Comparison of ENCODE assay signal across 7 cellular contexts in the genomic region with DNA sequence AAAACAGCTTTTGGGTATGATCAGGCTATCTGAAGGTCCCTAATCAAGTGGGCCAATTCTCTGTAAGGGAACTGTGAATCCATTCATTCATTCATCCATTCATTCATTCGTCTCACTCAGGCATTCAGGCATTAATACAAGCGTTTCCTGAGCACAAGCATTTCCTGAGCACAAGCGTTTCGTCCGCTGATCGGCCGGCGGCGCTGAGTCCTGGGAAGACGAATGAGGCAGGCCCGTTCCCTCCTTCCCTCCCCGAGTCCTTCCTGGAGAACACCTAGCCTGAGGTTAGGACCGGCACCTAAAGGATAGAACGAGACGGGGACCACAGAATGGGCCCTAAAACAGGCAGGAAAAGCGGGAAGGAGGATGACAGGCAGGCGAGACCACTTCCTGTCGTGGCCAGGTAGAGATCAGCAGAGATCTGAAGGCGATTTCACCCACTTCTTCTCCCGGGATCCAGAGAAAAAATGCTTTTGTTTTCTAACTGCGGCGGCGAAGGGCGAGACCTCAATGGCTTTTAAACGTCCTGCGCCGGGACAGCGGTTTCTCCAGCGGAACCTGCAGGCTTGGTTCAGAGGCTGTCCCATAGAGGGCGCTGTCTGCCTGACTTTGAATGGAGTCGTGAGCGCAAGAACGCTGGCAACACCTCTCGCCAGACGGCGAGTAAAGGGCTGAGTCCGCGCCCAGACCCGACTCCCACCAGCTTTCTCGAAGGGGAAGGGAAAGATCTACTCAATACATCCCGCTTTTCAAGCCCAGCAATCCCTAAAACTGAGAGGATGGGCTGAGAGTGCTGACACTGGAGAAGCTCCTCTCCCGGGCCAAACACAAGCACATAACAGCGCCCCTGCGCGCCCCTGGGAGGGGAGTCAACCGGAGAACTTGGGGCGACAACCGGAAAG. TPM values are rescaled to one million over a fixed set of nuclear protein-coding genes. Genes with fewer than 3 reads are reported as not detected.
DNase-seq lines count a peak whose midpoint lies in the region; ATAC-seq and TF ChIP-seq lines count a peak whose summit lies in the region.

No MANE protein-coding gene starts in this region.

- no peak overlapping the region for H2BK120ac ChIP-seq in neuronal stem cell (ENCODE audit: low read depth, low read length)

- H3K27ac ChIP-seq in HL-60 (replicated peaks) (no peak overlapping the region), Panc1 (ENCODE audit: low read length) (0 out of 2 replicates have a peak overlapping the region, but pooled peaks have one; percentile 17), foreskin keratinocyte (no peak overlapping the region), neuronal stem cell (replicated peaks; ENCODE audit: low read length) (no peak overlapping the region)

- peaks cover 11% of the 10 kb centered on the region; the same call in 1 of the 2 replicates for H3K4me1 ChIP-seq in Panc1 (ENCODE audit: control insufficient read depth, insufficient read depth, low read length)
- no peaks in the 10 kb centered on the region for H3K4me1 ChIP-seq in foreskin keratinocyte
- H3K4me1 ChIP-seq in neuronal stem cell (ENCODE audit: control insufficient read depth in 2 of 2, insufficient read depth in 1 of 2, low read depth in 1 of 2, low read length in 2 of 2): peaks cover 5 to 10% of the 10 kb centered on the region in 2 donors

- H2BK5ac ChIP-seq in neuronal stem cell (ENCODE audit: low read length): no peak overlapping the region

- DNase-seq in HL-60 (ENCODE audit: low read depth in 1 of 2, low spot score in 1 of 2): peak; percentile 68 to 85
- DNase-seq in Panc1 (ENCODE audit: low read depth, low spot score): peak; percentile 71
- peak in 1 of 2 donors; percentile 50 for DNase-seq in foreskin keratinocyte
- peak; percentile 93 for DNase-seq in neuronal stem cell (ENCODE audit: low spot score)
- peak; percentile 83 to 88 for DNase-seq in stimulated activated naive CD8-positive, alpha-beta T cell treated with anti-CD3 and anti-CD28 coated beads, Interleukin-15, amount 100 ng/mL, for 72 hours

- no peaks in the 10 kb centered on the region for H3K9me3 Mint-ChIP-seq in activated T-helper 17 cell treated with anti-CD3 and anti-CD28 coated beads, Interleukin-2, amount 50 U/mL, for 72 hours
- H3K9me3 Mint-ChIP-seq in stimulated activated naive CD8-positive, alpha-beta T cell treated with anti-CD3 and anti-CD28 coated beads, Interleukin-15, amount 100 ng/mL, for 72 hours: no peaks in the 10 kb centered on the region

- no peak overlapping the region for H4K8ac ChIP-seq in neuronal stem cell (ENCODE audit: low read depth, low read length)

- POLR2A ChIA-PET in Panc1 (lab: Charles Lee): interaction anchor here (1.1 kb wide), 1 partner anchor 21 kb away, joined by 3 read pairs; a partner anchor contains a TSS

- H3K9me3 ChIP-seq in Panc1 (ENCODE audit: control insufficient read depth, insufficient read depth, low read depth, low read length) (no peaks in the 10 kb centered on the region), neuronal stem cell (replicated peaks in 1 of 2; ENCODE audit: control insufficient read depth in 2 of 2, insufficient read depth in 1 of 2, low read depth in 1 of 2, low read length in 2 of 2) (peaks cover 0 to 3% of the 10 kb centered on the region in 2 donors)

- peaks cover 6% of the 10 kb centered on the region for H3K36me3 Mint-ChIP-seq in activated T-helper 17 cell treated with anti-CD3 and anti-CD28 coated beads, Interleukin-2, amount 50 U/mL, for 72 hours (ENCODE audit: low read depth)

- peak overlapping the region; percentile 52 for H3K4me2 ChIP-seq in neuronal stem cell (ENCODE audit: insufficient read depth, low read length, poor library complexity, severe bottlenecking)

- H3K4me3 ChIP-seq in HL-60 (replicated peaks; ENCODE audit: insufficient read depth, low read length): peak overlapping the region; percentile 15; the same call in 1 of the 2 replicates
- peak overlapping the region; percentile 34 to 41 for H3K4me3 ChIP-seq in Panc1 (ENCODE audit: low read depth in 2 of 2, low read length in 2 of 2)
- H3K4me3 ChIP-seq in neuronal stem cell (ENCODE audit: low read length in 2 of 2): peak overlapping the region; percentile 9 to 20

- peak overlapping the region; percentile 67 for H3K4me3 Mint-ChIP-seq in activated T-helper 17 cell treated with anti-CD3 and anti-CD28 coated beads, Interleukin-2, amount 50 U/mL, for 72 hours
- H3K4me3 Mint-ChIP-seq in stimulated activated naive CD8-positive, alpha-beta T cell treated with anti-CD3 and anti-CD28 coated beads, Interleukin-15, amount 100 ng/mL, for 72 hours: peak overlapping the region; percentile 75 to 77

- intact Hi-C loops in Panc1 (cut with micrococcal nuclease; ENCODE audit: unreplicated experiment): loop anchor here (1.0 to 2.0 kb wide), 3 partner anchors 90 to 426 kb away; no protein-coding TSS in a partner anchor

- H3K18ac ChIP-seq in neuronal stem cell (ENCODE audit: low read length): peak overlapping the region; percentile 67

- H2AK5ac ChIP-seq in neuronal stem cell (ENCODE audit: low read depth, low read length): no peak overlapping the region

- H3K79me1 ChIP-seq in neuronal stem cell (ENCODE audit: low read depth, low read length): no peaks in the 10 kb centered on the region

- H3K4ac ChIP-seq in neuronal stem cell (ENCODE audit: low read length): no peak overlapping the region

- no peak overlapping the region for H2BK15ac ChIP-seq in neuronal stem cell (ENCODE audit: low read length)

- H2AFZ ChIP-seq in neuronal stem cell (ENCODE audit: low read length): peak overlapping the region; percentile 87

- H3K23ac ChIP-seq in neuronal stem cell (ENCODE audit: low read depth, low read length, poor library complexity): no peak overlapping the region

- ATAC-seq in Panc1 (peak; percentile 82), foreskin keratinocyte (peak; percentile 74)
- peak; percentile 83 for ATAC-seq in activated T-helper 17 cell treated with anti-CD3 and anti-CD28 coated beads, Interleukin-2, amount 50 U/mL, for 72 hours (replicated peaks)
- peak; percentile 69 for ATAC-seq in stimulated activated naive CD8-positive, alpha-beta T cell treated with anti-CD3 and anti-CD28 coated beads, Interleukin-15, amount 100 ng/mL, for 72 hours

- no TSS peak for BruUV-seq in Panc1 (replicated peaks; lab: Mats Ljungman, UMichigan)

- in situ Hi-C loops in Panc1 (cut with HindIII; ENCODE audit: low pct_unique_long_range_greater_than_20kb, low sequenced_read_pairs): no loop called here

- H3K27me3 ChIP-seq in HL-60 (ENCODE audit: insufficient read depth, poor library complexity, severe bottlenecking) (peaks cover 74% of the 10 kb centered on the region), Panc1 (ENCODE audit: control insufficient read depth, insufficient read depth, low read length) (no peaks in the 10 kb centered on the region; the same call in 1 of the 2 replicates), foreskin keratinocyte (peaks cover 98% of the 10 kb centered on the region), neuronal stem cell (ENCODE audit: control insufficient read depth in 3 of 3, insufficient read depth in 3 of 3, low read depth in 1 of 3, low read length in 3 of 3) (peaks cover 40 to 90% (median 68%) of the 10 kb centered on the region in 3 experiments)

- CTCF ChIA-PET in Panc1 (lab: Charles Lee): interaction anchor here (0.6 to 2.1 kb wide), 4 partner anchors 9 to 248 kb away, joined by 3 to 8 read pairs (median 4); a partner anchor contains a TSS

- WGBS in neuronal stem cell (ENCODE audit: extremely low coverage in 2 of 2, insufficient read length in 2 of 2, insufficient replicate concordance in 1 of 2), 2 donors: no CpG with 5 or more reads among the region's 48 CpGs

- peaks cover 56% of the 10 kb centered on the region for H3K27me3 Mint-ChIP-seq in activated T-helper 17 cell treated with anti-CD3 and anti-CD28 coated beads, Interleukin-2, amount 50 U/mL, for 72 hours
- H3K27me3 Mint-ChIP-seq in stimulated activated naive CD8-positive, alpha-beta T cell treated with anti-CD3 and anti-CD28 coated beads, Interleukin-15, amount 100 ng/mL, for 72 hours: peaks cover 83% of the 10 kb centered on the region

- peak; percentile 91 for TF ChIP-seq CTCF in GM12874 (IDR thresholded peaks at IDR 0.05; ENCODE audit: insufficient read depth, low read depth, low read length)
- peak; percentile 91 for TF ChIP-seq CTCF in HL-60 (IDR thresholded peaks at IDR 0.05; ENCODE audit: insufficient read depth, low read length)
- peak; percentile 98 for TF ChIP-seq CTCF in Panc1 (IDR thresholded peaks at IDR 0.05)
- TF ChIP-seq CTCF in foreskin keratinocyte (conservative IDR thresholded peaks at IDR 0.05): peak; percentile 89

- no peak overlapping the region for H4K91ac ChIP-seq in neuronal stem cell (ENCODE audit: low read depth, low read length, poor library complexity)

- H2BK12ac ChIP-seq in neuronal stem cell (ENCODE audit: low read length): no peak overlapping the region

- H3K4me1 Mint-ChIP-seq in activated T-helper 17 cell treated with anti-CD3 and anti-CD28 coated beads, Interleukin-2, amount 50 U/mL, for 72 hours: peaks cover 10% of the 10 kb centered on the region
- peaks cover 34% of the 10 kb centered on the region for H3K4me1 Mint-ChIP-seq in stimulated activated naive CD8-positive, alpha-beta T cell treated with anti-CD3 and anti-CD28 coated beads, Interleukin-15, amount 100 ng/mL, for 72 hours

- no peak overlapping the region for H3K14ac ChIP-seq in neuronal stem cell (ENCODE audit: low read length)

- no peak overlapping the region for H3K27ac Mint-ChIP-seq in activated T-helper 17 cell treated with anti-CD3 and anti-CD28 coated beads, Interleukin-2, amount 50 U/mL, for 72 hours
- no peak overlapping the region for H3K27ac Mint-ChIP-seq in stimulated activated naive CD8-positive, alpha-beta T cell treated with anti-CD3 and anti-CD28 coated beads, Interleukin-15, amount 100 ng/mL, for 72 hours

- H3K36me3 ChIP-seq in Panc1 (ENCODE audit: control insufficient read depth, insufficient read depth, low read length) (no peaks in the 10 kb centered on the region), neuronal stem cell (replicated peaks in 1 of 2; ENCODE audit: control insufficient read depth in 2 of 2, insufficient read depth in 2 of 2, low read length in 2 of 2) (no peaks in the 10 kb centered on the region)

- peak overlapping the region; percentile 50 for H3K9ac ChIP-seq in neuronal stem cell (ENCODE audit: low read depth, low read length, poor library complexity)

RNA-seq across cellular contexts. Expression of a gene that starts 2.9 kb away (rescaled TPM):
- total RNA-seq in Panc1 (2021; ENCODE audit: unreplicated experiment): 15.2 TPM
- polyA plus RNA-seq in Panc1 (2012; ENCODE audit: insufficient read length): 11.9 TPM
- total RNA-seq in activated T-helper 17 cell treated with anti-CD3 and anti-CD28 coated beads, Interleukin-2, amount 50 U/mL, for 72 hours: under 1 TPM in 1 of 2 donors, not detected in 1; 0.21 TPM
- total RNA-seq in foreskin keratinocyte: not detected in 2 replicates
- polyA plus RNA-seq in foreskin keratinocyte: not detected in 2 replicates
- polyA plus RNA-seq in neuronal stem cell (2013, experiment 1 of 2): not detected
- not detected for polyA plus RNA-seq in neuronal stem cell (2013, experiment 2 of 2)

RNA-seq across cellular contexts. Expression of a gene that starts 15.1 kb away (rescaled TPM):
- total RNA-seq in Panc1 (2021; ENCODE audit: unreplicated experiment): 2.7 TPM
- polyA plus RNA-seq in Panc1 (2012; ENCODE audit: insufficient read length): 4.1 TPM
- under 1 TPM in 1 of 2 donors, not detected in 1; 0.19 TPM for total RNA-seq in activated T-helper 17 cell treated with anti-CD3 and anti-CD28 coated beads, Interleukin-2, amount 50 U/mL, for 72 hours
- not detected in 2 replicates for total RNA-seq in foreskin keratinocyte
- polyA plus RNA-seq in foreskin keratinocyte: not detected in 2 replicates
- not detected for polyA plus RNA-seq in neuronal stem cell (2013, experiment 1 of 2)
- polyA plus RNA-seq in neuronal stem cell (2013, experiment 2 of 2): not detected

RNA-seq across cellular contexts. Expression of a gene that starts 21.4 kb away (rescaled TPM):
- total RNA-seq in Panc1 (2021; ENCODE audit: unreplicated experiment) (237 TPM), foreskin keratinocyte (158 and 174 TPM in 2 replicates)
- polyA plus RNA-seq in Panc1 (2012; ENCODE audit: insufficient read length): 189 TPM
- total RNA-seq in activated T-helper 17 cell treated with anti-CD3 and anti-CD28 coated beads, Interleukin-2, amount 50 U/mL, for 72 hours: 100 to 1,000 TPM; 311 to 324 TPM
- 89.1 and 111 TPM in 2 replicates for polyA plus RNA-seq in foreskin keratinocyte
- 104 TPM for polyA plus RNA-seq in neuronal stem cell (2013, experiment 1 of 2)
- 108 TPM for polyA plus RNA-seq in neuronal stem cell (2013, experiment 2 of 2)

Comparison
In these comparisons a context has a peak if more than half of its experiments do, and no peak if none do; other contexts are left out.
1. RNA of a gene that starts 2.9 kb away (total RNA-seq): 15.2 TPM in Panc1 (single experiment); 0.21 TPM in activated T-helper 17 cell treated with anti-CD3 and anti-CD28 coated beads, Interleukin-2, amount 50 U/mL, for 72 hours and not detected in foreskin keratinocyte; every median in the first group is over 10 times any median in the second.
2. Peak in every context shown above with its lines, with median percentiles within 50 percentile points of each other: CTCF ChIP-seq, H3K4me3 ChIP-seq and ATAC-seq.